15 cellular contexts compared by ENCODE assay signal in genomic region chr12:68109444-68110217, GRCh38. TPM values are rescaled to one million over a fixed set of nuclear protein-coding genes. Genes with fewer than 3 reads are reported as not detected.
"Had no signal": no experiment of that assay in that cellular context is flagged by ENCODE, and none has a peak within 500 bp of the region (broad histone marks: within the 10 kb centered on the region; RNA-seq: fewer than 3 reads in every experiment).

No MANE protein-coding gene starts in this region.

- H3K36me3 ChIP-seq: esophagus squamous epithelium, prostate gland had no signal

- ATAC-seq: activated T-helper 17 cell treated with anti-CD3 and anti-CD28 coated beads, Interleukin-2, amount 50 U/mL, for 72 hours; right cardiac atrium had no signal

- H3K27me3 ChIP-seq: esophagus squamous epithelium had no signal

- H3K4me3 ChIP-seq: esophagus squamous epithelium, prostate gland had no signal

- H3K9me3 ChIP-seq: esophagus squamous epithelium, prostate gland had no signal

- H3K27ac ChIP-seq: esophagus squamous epithelium, prostate gland had no signal

- H3K4me1 ChIP-seq: esophagus squamous epithelium, prostate gland had no signal

- DNase-seq: activated CD4-positive, CD25-positive, alpha-beta regulatory T cell; activated naive CD4-positive, alpha-beta T cell treated with anti-CD3 and anti-CD28 coated beads, Interleukin-2, amount 10 ng/mL, durations not matched to agents 7 days and 5 days; esophagus squamous epithelium; foreskin melanocyte; right cardiac atrium; stimulated activated naive CD8-positive, alpha-beta T cell treated with anti-CD3 and anti-CD28 coated beads, Interleukin-15, Interleukin-2, amounts not matched to agents 100 U/mL and 50 U/mL, for 24 hours; trophoblast cell had no signal

RNA-seq across cellular contexts. Expression of gene IFNG, which starts 49.9 kb away (rescaled TPM):
- total RNA-seq: cardiac septum, esophagus squamous epithelium, kidney epithelial cell, lower leg skin, mesenteric fat pad, omental fat pad, prostate gland, right cardiac atrium had no signal
- polyA plus RNA-seq: neural cell, right cardiac atrium had no signal
